ENCODE assay signal across 8 cellular contexts in the genomic region with DNA sequence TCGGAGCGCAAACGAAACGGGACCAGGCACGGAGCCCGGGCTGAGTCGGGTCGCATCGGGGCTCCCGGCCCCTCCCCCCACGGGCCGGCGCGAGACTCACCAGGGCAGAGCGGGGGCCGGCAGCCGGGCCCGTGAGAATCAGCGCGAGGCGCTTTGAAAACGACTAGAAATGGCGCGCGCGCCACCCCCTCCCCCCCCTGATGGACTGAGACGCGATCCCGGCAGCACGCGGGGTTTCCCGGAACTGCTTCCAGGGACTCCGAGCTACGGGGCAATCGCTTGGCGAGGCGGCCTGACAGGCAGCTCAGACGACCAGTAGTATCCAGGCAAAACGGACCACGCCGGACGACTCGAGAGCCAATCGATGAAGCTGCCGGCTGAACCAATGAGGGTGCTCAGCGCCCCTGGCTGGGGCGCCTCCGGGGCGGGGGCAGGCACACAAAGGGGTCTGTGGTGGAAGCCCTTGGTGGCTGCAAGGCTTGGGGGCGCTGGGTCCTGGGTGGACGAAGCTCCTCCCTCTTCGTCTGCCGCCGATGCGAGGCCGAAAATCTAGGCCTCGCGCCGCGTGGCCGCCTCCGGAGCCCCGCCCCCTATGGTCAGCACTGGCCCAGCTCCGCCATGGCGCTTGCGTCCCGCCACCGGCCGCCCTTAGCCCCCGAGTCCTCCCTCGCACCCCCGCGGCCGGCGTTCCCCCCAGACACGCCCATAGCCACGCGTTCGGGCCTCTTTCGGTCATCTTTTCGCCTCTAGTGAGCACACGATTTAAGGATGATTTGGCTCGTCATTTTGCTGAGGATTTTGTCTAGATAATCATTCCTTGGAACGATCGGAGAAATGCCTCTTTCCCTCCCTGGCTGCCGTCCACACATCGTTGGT. TPM values are rescaled to one million over a fixed set of nuclear protein-coding genes. Genes with fewer than 3 reads are reported as not detected.
A peak's percentile ranks its signal among the peaks of the same experiment; 100 is the strongest.
DNase-seq lines count a peak whose midpoint lies in the region; ATAC-seq and TF ChIP-seq lines count a peak whose summit lies in the region.

A gene (minus strand): TSS at position 174 of the 876 bp plus-strand sequence. CDS start 3,276 bp downstream, outside the sequence.

- intact Hi-C loops in left ventricle myocardium superior (cut with micrococcal nuclease) (loop anchor here (10.0 kb wide), 1 partner anchor 60 kb away; no protein-coding TSS in a partner anchor), prostate gland (cut with DNase I) (loop anchor here (2.0 kb wide), 1 partner anchor 24 kb away; a partner anchor contains a TSS)

- H3K36me3 ChIP-seq in prostate gland (no peaks in the 10 kb centered on the region), urinary bladder (ENCODE audit: insufficient read depth) (no peaks in the 10 kb centered on the region)

- ATAC-seq in GM18498 (IDR thresholded peaks at IDR 0.05; ENCODE audit: unreplicated experiment) (peak; percentile 94), HG02938 (IDR thresholded peaks at IDR 0.05; ENCODE audit: unreplicated experiment) (peak; percentile 94), left ventricle myocardium superior (peak; percentile 97)

- peak within 1 kb of the TSS; percentile 99 for H3K27ac ChIP-seq in angular gyrus (ENCODE audit: low read depth, low read length)
- H3K27ac ChIP-seq in prostate gland: peak within 1 kb of the TSS; percentile 85 to 97
- H3K27ac ChIP-seq in urinary bladder (ENCODE audit: low read depth): peak within 1 kb of the TSS; percentile 97

- H3K4me1 ChIP-seq in prostate gland (replicated peaks) (no peaks in the 10 kb centered on the region), urinary bladder (ENCODE audit: insufficient read depth) (peaks cover 3% of the 10 kb centered on the region)

- peak in 2 of 4 experiments; percentile 33 to 49 for TF ChIP-seq CTCF in prostate gland (IDR thresholded peaks at IDR 0.05)

- 1% methylated on average over 59 of the region's 87 CpGs for WGBS in prostate gland
- WGBS in urinary bladder: under 1% methylated on average over 87 of the region's 87 CpGs

- DNase-seq in NCI-H187 (lab: John Stamatoyannopoulos, UW): peak; percentile 96 to 97
- peak; percentile 95 to 100 (median 98) for DNase-seq in T-helper 2 cell
- DNase-seq in left ventricle myocardium superior: peak; percentile 100
- DNase-seq in prostate gland (ENCODE audit: low spot score): peak; percentile 100

- no peaks in the 10 kb centered on the region for H3K9me3 ChIP-seq in prostate gland

- peak; percentile 93 for TF ChIP-seq POLR2A in prostate gland (IDR thresholded peaks at IDR 0.05)

- no peaks in the 10 kb centered on the region for H3K27me3 ChIP-seq in prostate gland (replicated peaks; ENCODE audit: insufficient read depth)

- H3K4me3 ChIP-seq in prostate gland: peak within 1 kb of the TSS; percentile 95 to 98
- H3K4me3 ChIP-seq in urinary bladder (ENCODE audit: low read depth, low read length): peak within 1 kb of the TSS; percentile 97

RNA-seq across cellular contexts. Expression of the gene that starts here (rescaled TPM):
- 54.9 TPM for total RNA-seq in left ventricle myocardium superior
- total RNA-seq in prostate gland: 10 to 100 TPM; 85.8 to 88.1 TPM
- 181 TPM for total RNA-seq in urinary bladder
- polyA plus RNA-seq in urinary bladder: 88.5 TPM

Comparison
In these comparisons a context has a peak if more than half of its experiments do, and no peak if none do; other contexts are left out.
1. Peak in every context shown above with its lines: DNase-seq, ATAC-seq, H3K4me3 ChIP-seq and H3K27ac ChIP-seq.